ENCODE assay signal across 35 cellular contexts in genomic region chr20:58748628-58749027, GRCh38. TPM values are rescaled to one million over a fixed set of nuclear protein-coding genes. Genes with fewer than 3 reads are reported as not detected.
DNase-seq lines count a peak whose midpoint lies in the region; ATAC-seq, FAIRE-seq and TF ChIP-seq lines count a peak whose summit lies in the region.
"Had no signal": no experiment of that assay in that cellular context is flagged by ENCODE, and none has a peak within 500 bp of the region (broad histone marks: within the 10 kb centered on the region; RNA-seq: fewer than 3 reads in every experiment).

No MANE protein-coding gene starts in this region.

- no peak for FAIRE-seq in kidney (lab: Jason Lieb, UNC)
- FAIRE-seq: A204.1, A549, D721Med had no signal

- H3K9me3 Mint-ChIP-seq in endodermal cell, result no peaks in the 10 kb centered on the region
- H3K9me3 Mint-ChIP-seq: CD14-positive monocyte; CD4-positive, alpha-beta memory T cell; CD4-positive, alpha-beta T cell; CD8-positive, alpha-beta T cell had no signal

- intact Hi-C loops in esophagus muscularis mucosa (cut with DNase I) (no loop called here), kidney (cut with DNase I) (no loop called here)

- no peak for TF ChIP-seq POLR2A in esophagus muscularis mucosa (IDR thresholded peaks at IDR 0.05; ENCODE audit: low read depth)

- H3K27me3 ChIP-seq in endodermal cell (ENCODE audit: control insufficient read depth, insufficient read depth, low read length, poor library complexity, severe bottlenecking) (no peaks in the 10 kb centered on the region), esophagus muscularis mucosa (peaks cover 0 to 51% (median 0%) of the 10 kb centered on the region in 4 donors)
- H3K27me3 ChIP-seq: BLaER1; BLaER1 treated with 17β-estradiol and CSF1 and Interleukin-3, amounts not matched to agents 10 nM and 100 nM had no signal

- ATAC-seq in GM21576 (IDR thresholded peaks at IDR 0.05; ENCODE audit: unreplicated experiment), result no peak
- ATAC-seq: A549; CD8-positive, alpha-beta T cell had no signal

- peaks cover 32% of the 10 kb centered on the region for H3K27me3 Mint-ChIP-seq in endodermal cell (ENCODE audit: insufficient read depth)

- no peak overlapping the region for H3K4me3 Mint-ChIP-seq in endodermal cell
- H3K4me3 Mint-ChIP-seq: B cell; CD14-positive monocyte; CD4-positive, alpha-beta memory T cell; CD4-positive, alpha-beta T cell; CD4-positive, CD25-positive, alpha-beta regulatory T cell; CD8-positive, alpha-beta memory T cell; CD8-positive, alpha-beta T cell had no signal

- H3K9ac ChIP-seq in endodermal cell (ENCODE audit: extremely low read depth, low read length, poor library complexity, severe bottlenecking) (no peak overlapping the region), kidney (ENCODE audit: low read length in 2 of 2) (no peak overlapping the region)
- H3K9ac ChIP-seq: BLaER1; BLaER1 treated with 17β-estradiol and CSF1 and Interleukin-3, amounts not matched to agents 10 nM and 100 nM had no signal

- H3K36me3 ChIP-seq in endodermal cell (ENCODE audit: control insufficient read depth, insufficient read depth, low read length) (no peaks in the 10 kb centered on the region), esophagus muscularis mucosa (no peaks in the 10 kb centered on the region), kidney (ENCODE audit: control insufficient read depth in 1 of 2, insufficient read depth in 2 of 2, low read length in 2 of 2) (no peaks in the 10 kb centered on the region)
- H3K36me3 ChIP-seq: BE2C; BLaER1; BLaER1 treated with 17β-estradiol and CSF1 and Interleukin-3, amounts not matched to agents 10 nM and 100 nM had no signal

- H3K4me1 ChIP-seq in endodermal cell (ENCODE audit: control insufficient read depth, insufficient read depth, low read length) (no peaks in the 10 kb centered on the region), esophagus muscularis mucosa (no peaks in the 10 kb centered on the region), kidney (ENCODE audit: control insufficient read depth in 1 of 2, insufficient read depth in 1 of 2, low read depth in 1 of 2, low read length in 2 of 2) (no peaks in the 10 kb centered on the region)
- H3K4me1 ChIP-seq: A549; BE2C; BLaER1 treated with 17β-estradiol and CSF1 and Interleukin-3, amounts not matched to agents 10 nM and 100 nM; Caco-2 had no signal

- 86 to 100% methylated on average over 1 to 2 of the region's 3 CpGs for WGBS in endodermal cell (ENCODE audit: insufficient coverage in 1 of 2, insufficient read length in 1 of 2), 2 experiments
- 69% methylated on average over 3 of the region's 3 CpGs for WGBS in esophagus muscularis mucosa

- DNase-seq in endodermal cell (peak; percentile 26), esophagus muscularis mucosa (ENCODE audit: extremely low spot score) (peak; percentile 68), left kidney (ENCODE audit: low read depth, low spot score) (peak; percentile 57), kidney (no peak), NCI-H2081 treated with DMSO at 0.1 percent for 48 hours (lab: John Stamatoyannopoulos, UW) (no peak)
- DNase-seq: 8988T; ACHN; AML-193; BE2C; C1 segment of cervical spinal cord; Caco-2; Calu3; CD4-positive, alpha-beta memory T cell; CD4-positive, CD25-positive, alpha-beta regulatory T cell; CD8-positive, alpha-beta memory T cell; CD8-positive, alpha-beta T cell; COR-L47; DMS 273 treated with DMSO at 0.1 percent for 48 hours; DMS153; DMS53; DMS79; DMS79 treated with DMSO at 0.1 percent for 48 hours; DND-41; EL had no signal

- TF ChIP-seq EP300 in esophagus muscularis mucosa (IDR thresholded peaks at IDR 0.05), result no peak

- H3K4me3 ChIP-seq in endodermal cell (ENCODE audit: low read length) (no peak overlapping the region), esophagus muscularis mucosa (no peak overlapping the region), kidney (ENCODE audit: low read length in 2 of 2) (no peak overlapping the region)
- H3K4me3 ChIP-seq: A549; BLaER1; BLaER1 treated with 17β-estradiol and CSF1 and Interleukin-3, amounts not matched to agents 10 nM and 100 nM had no signal

- H3K27ac Mint-ChIP-seq in endodermal cell, result no peak overlapping the region
- H3K27ac Mint-ChIP-seq: B cell; CD14-positive monocyte; CD4-positive, alpha-beta memory T cell; CD4-positive, alpha-beta T cell; CD4-positive, CD25-positive, alpha-beta regulatory T cell; CD8-positive, alpha-beta memory T cell; CD8-positive, alpha-beta T cell had no signal

- H3K9me3 ChIP-seq in endodermal cell (ENCODE audit: control insufficient read depth, low read length), result no peaks in the 10 kb centered on the region
- H3K9me3 ChIP-seq in esophagus muscularis mucosa, result no peaks in the 10 kb centered on the region
- no peaks in the 10 kb centered on the region for H3K9me3 ChIP-seq in kidney (ENCODE audit: control insufficient read depth in 1 of 2, low read length in 2 of 2)
- H3K9me3 ChIP-seq: A549; BE2C; BLaER1; BLaER1 treated with 17β-estradiol and CSF1 and Interleukin-3, amounts not matched to agents 10 nM and 100 nM; Caco-2 had no signal

- no peaks in the 10 kb centered on the region for H3K36me3 Mint-ChIP-seq in endodermal cell (ENCODE audit: low read depth)
- H3K36me3 Mint-ChIP-seq: CD14-positive monocyte; CD4-positive, alpha-beta memory T cell; CD4-positive, CD25-positive, alpha-beta regulatory T cell; CD8-positive, alpha-beta memory T cell; CD8-positive, alpha-beta T cell had no signal

- H3K4me1 Mint-ChIP-seq in endodermal cell, result peaks cover 5% of the 10 kb centered on the region
- H3K4me1 Mint-ChIP-seq: B cell; CD14-positive monocyte; CD4-positive, alpha-beta memory T cell; CD4-positive, CD25-positive, alpha-beta regulatory T cell; CD8-positive, alpha-beta memory T cell had no signal

- TF ChIP-seq CTCF in endodermal cell (conservative IDR thresholded peaks at IDR 0.05) (no peak), esophagus muscularis mucosa (IDR thresholded peaks at IDR 0.05) (no peak), kidney (IDR thresholded peaks at IDR 0.05; ENCODE audit: borderline replicate concordance, extremely low read depth, insufficient read depth) (no peak)

- no peak overlapping the region for H3K27ac ChIP-seq in endodermal cell (ENCODE audit: low read depth, low read length)
- no peak overlapping the region for H3K27ac ChIP-seq in esophagus muscularis mucosa (replicated peaks in 1 of 4)
- H3K27ac ChIP-seq in kidney (ENCODE audit: low read depth in 2 of 2, low read length in 2 of 2), result no peak overlapping the region
- H3K27ac ChIP-seq: 22Rv1; A549; BLaER1; BLaER1 treated with 17β-estradiol and CSF1 and Interleukin-3, amounts not matched to agents 10 nM and 100 nM; C4-2B had no signal

RNA-seq across cellular contexts. Expression of gene NPEPL1, which starts 56.0 kb away (rescaled TPM):
- total RNA-seq in endodermal cell (10 to 100 TPM; 52.9 to 72.8 TPM), esophagus muscularis mucosa (10 to 100 TPM; 29.0 to 59.0 (median 50.5) TPM), kidney (60.2 TPM)
- 24.1 TPM for polyA plus RNA-seq in endodermal cell (2013, experiment 1 of 2)
- 22.4 TPM for polyA plus RNA-seq in endodermal cell (2013, experiment 2 of 2)
- polyA plus RNA-seq in kidney (ENCODE audit: insufficient read depth, low read depth, low replicate concordance), result 39.7 TPM

Comparison
In these comparisons a context has a peak if more than half of its experiments do, and no peak if none do; other contexts are left out.
1. DNase-seq: peak in endodermal cell (single experiment), esophagus muscularis mucosa (single experiment) and left kidney (single experiment); none in kidney (single experiment) and NCI-H2081 treated with DMSO at 0.1 percent for 48 hours (single experiment).